In the genomic region with DNA sequence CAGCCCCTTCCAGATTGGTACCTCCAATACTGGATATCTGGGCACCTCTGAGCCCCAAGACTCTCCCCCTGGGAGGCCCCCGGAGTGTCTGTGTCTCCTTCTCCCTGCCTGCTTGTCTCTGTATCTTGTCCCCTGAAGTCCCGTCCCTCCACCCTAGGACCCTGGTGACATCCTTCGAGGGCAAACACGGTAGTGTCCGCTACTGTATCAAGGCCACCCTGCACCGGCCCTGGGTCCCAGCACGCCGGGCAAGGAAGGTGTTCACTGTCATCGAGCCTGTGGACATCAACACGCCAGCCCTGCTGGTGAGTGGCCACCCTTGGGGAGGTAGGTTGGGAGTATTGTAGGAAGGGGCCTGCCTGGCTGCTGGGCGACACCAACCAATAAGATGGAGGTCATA, we compare ENCODE assay signal across 10 cellular contexts. TPM values are rescaled to one million over a fixed set of nuclear protein-coding genes. Genes with fewer than 3 reads are reported as not detected.
A peak's percentile ranks its signal among the peaks of the same experiment; 100 is the strongest.
DNase-seq lines count a peak whose midpoint lies in the region; ATAC-seq and TF ChIP-seq lines count a peak whose summit lies in the region.
"Had no signal": no experiment of that assay in that cellular context is flagged by ENCODE, and none has a peak within 500 bp of the region (broad histone marks: within the 10 kb centered on the region; RNA-seq: fewer than 3 reads in every experiment).

No MANE protein-coding gene starts in this region.

- no peak overlapping the region for H3K27ac Mint-ChIP-seq in brain
- H3K27ac Mint-ChIP-seq in mesothelial cell of epicardium: no peak overlapping the region

- peaks cover 47% of the 10 kb centered on the region for H3K4me1 Mint-ChIP-seq in activated T-cell treated with anti-CD3 and anti-CD28 coated beads, Interleukin-2, amount 50 U/mL, for 4 hours (ENCODE audit: low read depth)
- H3K4me1 Mint-ChIP-seq in brain (peaks cover 19% of the 10 kb centered on the region), mesothelial cell of epicardium (peaks cover 6% of the 10 kb centered on the region)

- no peak for DNase-seq in activated T-cell treated with anti-CD3 and anti-CD28 coated beads, Interleukin-2, amount 50 U/mL, for 4 hours
- DNase-seq in activated T-cell treated with anti-CD3 and anti-CD28 coated beads, Interleukin-2, amount 50 U/mL, for 1 hour: no peak
- no peak for DNase-seq in mesothelial cell of epicardium (ENCODE audit: low spot score in 2 of 2, unreplicated experiment in 2 of 2)
- DNase-seq in thyroid gland: no peak
- no peak for DNase-seq in hippocampal formation (lab: John Stamatoyannopoulos, UW)
- no peak for DNase-seq in stimulated activated CD4-positive, alpha-beta T cell treated with anti-CD3 and anti-CD28 coated beads, Interleukin-12 subunit alpha, Interleukin-12 subunit beta, amount 100 ng/mL, for 4 hours
- DNase-seq: activated CD8-positive, alpha-beta memory T cell treated with anti-CD3 and anti-CD28 coated beads for 24 hours had no signal

- peak overlapping the region; percentile 83 for H3K4me3 Mint-ChIP-seq in activated T-cell treated with anti-CD3 and anti-CD28 coated beads, Interleukin-2, amount 50 U/mL, for 4 hours
- H3K4me3 Mint-ChIP-seq in brain (peak overlapping the region; percentile 62 to 82 (median 72)), mesothelial cell of epicardium (peak overlapping the region; percentile 40)

- H3K36me3 ChIP-seq in thyroid gland: peaks cover 43 to 46% of the 10 kb centered on the region in 2 donors

- peaks cover 0 to 20% of the 10 kb centered on the region in 2 donors for H3K4me1 ChIP-seq in thyroid gland

- no peaks in the 10 kb centered on the region for H3K9me3 Mint-ChIP-seq in activated T-cell treated with anti-CD3 and anti-CD28 coated beads, Interleukin-2, amount 50 U/mL, for 4 hours
- H3K9me3 Mint-ChIP-seq in brain (peaks cover 3 to 13% (median 6%) of the 10 kb centered on the region in 5 experiments), mesothelial cell of epicardium (no peaks in the 10 kb centered on the region)

- H3K27me3 ChIP-seq in thyroid gland: no peaks in the 10 kb centered on the region

- intact Hi-C loops in thyroid gland (cut with DNase I): loop anchor here (10.0 kb wide), 1 partner anchor 146 kb away; a partner anchor contains a TSS

- H3K4me3 ChIP-seq in thyroid gland (replicated peaks in 1 of 3): peak overlapping the region in 2 of 3 donors; percentile 24 to 58

- peak overlapping the region; percentile 75 to 92 (median 91) for H3K27ac ChIP-seq in thyroid gland
- H3K27ac ChIP-seq: epithelial cell of prostate had no signal

- no peak for TF ChIP-seq POLR2A in thyroid gland (IDR thresholded peaks at IDR 0.05)

- TF ChIP-seq CTCF in brain (conservative IDR thresholded peaks at IDR 0.05) (no peak), mesothelial cell of epicardium (IDR thresholded peaks at IDR 0.05; ENCODE audit: unreplicated experiment) (no peak), thyroid gland (IDR thresholded peaks at IDR 0.05) (no peak)

- ATAC-seq in activated T-cell treated with anti-CD3 and anti-CD28 coated beads, Interleukin-2, amount 50 U/mL, for 4 hours: no peak
- ATAC-seq in GM18870 (IDR thresholded peaks at IDR 0.05; ENCODE audit: unreplicated experiment): no peak

- H3K27me3 Mint-ChIP-seq in activated T-cell treated with anti-CD3 and anti-CD28 coated beads, Interleukin-2, amount 50 U/mL, for 4 hours (ENCODE audit: low read depth): no peaks in the 10 kb centered on the region
- peaks cover 15% of the 10 kb centered on the region for H3K27me3 Mint-ChIP-seq in brain
- peaks cover 3% of the 10 kb centered on the region for H3K27me3 Mint-ChIP-seq in mesothelial cell of epicardium (ENCODE audit: low read depth)

- WGBS in thyroid gland, 2 donors: 91 to 92% methylated on average over 10 of the region's 11 CpGs

- peaks cover 19% of the 10 kb centered on the region for H3K36me3 Mint-ChIP-seq in activated T-cell treated with anti-CD3 and anti-CD28 coated beads, Interleukin-2, amount 50 U/mL, for 4 hours (ENCODE audit: insufficient read depth)
- peaks cover 19% of the 10 kb centered on the region for H3K36me3 Mint-ChIP-seq in brain
- H3K36me3 Mint-ChIP-seq in mesothelial cell of epicardium: peaks cover 2% of the 10 kb centered on the region

- H3K9me3 ChIP-seq in thyroid gland: no peaks in the 10 kb centered on the region

RNA-seq across cellular contexts. Expression of a gene that starts 0.8 kb away (rescaled TPM):
- 10 to 100 TPM; 19.4 to 24.4 (median 22.4) TPM for total RNA-seq in activated T-cell treated with anti-CD3 and anti-CD28 coated beads, Interleukin-2, amount 50 U/mL, for 4 hours
- polyA plus RNA-seq in brain (ENCODE audit: insufficient read depth, low read depth, low replicate concordance): 36.6 TPM
- total RNA-seq in mesothelial cell of epicardium (2.9 to 4.0 TPM (median 2.9 TPM) in 3 replicates), thyroid gland (100 to 1,000 TPM in 2 of 4 donors, 10 to 100 TPM in 2; 51.1 to 120 (median 82.8) TPM)

RNA-seq across cellular contexts. Expression of a gene that starts 41.9 kb away (rescaled TPM):
- total RNA-seq in activated T-cell treated with anti-CD3 and anti-CD28 coated beads, Interleukin-2, amount 50 U/mL, for 4 hours: under 1 TPM in 2 of 3 donors, not detected in 1; 0.24 to 0.32 TPM
- polyA plus RNA-seq in brain (ENCODE audit: insufficient read depth, low read depth, low replicate concordance): 25.3 TPM
- total RNA-seq in mesothelial cell of epicardium (16.8 to 20.3 TPM (median 19.7 TPM) in 3 replicates), thyroid gland (under 1 TPM in 1 of 4 donors, not detected in 3; 0.22 TPM)

Comparison
In these comparisons a context has a peak if more than half of its experiments do, and no peak if none do; other contexts are left out.
1. RNA of a gene that starts 41.9 kb away (total RNA-seq): 16.8 to 20.3 TPM in mesothelial cell of epicardium; 0.24 to 0.32 TPM in activated T-cell treated with anti-CD3 and anti-CD28 coated beads, Interleukin-2, amount 50 U/mL, for 4 hours and 0.22 TPM in thyroid gland; every median in the first group is over 10 times any median in the second.
2. Peak in every context shown above with its lines, with median percentiles within 50 percentile points of each other: H3K4me3 Mint-ChIP-seq.